Comparison of ENCODE assay signal across 8 cellular contexts in genomic region chr16:25106567-25107465, GRCh38. TPM values are rescaled to one million over a fixed set of nuclear protein-coding genes. Genes with fewer than 3 reads are reported as not detected.
DNase-seq lines count a peak whose midpoint lies in the region; ATAC-seq and TF ChIP-seq lines count a peak whose summit lies in the region.

No MANE protein-coding gene starts in this region.

- peaks cover 33% of the 10 kb centered on the region for H3K79me2 ChIP-seq in OCI-LY3 (ENCODE audit: low read length)

- DNase-seq in C1 segment of cervical spinal cord (lab: John Stamatoyannopoulos, UW), result peak; percentile 62 to 95 (median 90)
- peak in 74 of 76 experiments; percentile 43 to 92 (median 83) for DNase-seq in HUDEP-2 (lab: John Stamatoyannopoulos, UW; ENCODE audit: unreplicated experiment in 76 of 76)
- peak; percentile 87 for DNase-seq in activated T-cell treated with anti-CD3 and anti-CD28 coated beads, Interleukin-2, amount 50 U/mL, for 24 hours
- peak; percentile 93 to 95 for DNase-seq in erythroblast (lab: John Stamatoyannopoulos, UW)
- DNase-seq in mucosa of gallbladder (ENCODE audit: low spot score), result peak; percentile 95
- peak; percentile 78 to 84 for DNase-seq in stimulated activated CD8-positive, alpha-beta memory T cell treated with anti-CD3 and anti-CD28 coated beads, Interleukin-2, amount 100 ng/mL, for 48 hours (ENCODE audit: low read depth in 2 of 2)

- H3K4me2 ChIP-seq in OCI-LY3 (ENCODE audit: low read length), result peak overlapping the region; percentile 94

- H3K4me1 ChIP-seq in OCI-LY3 (ENCODE audit: low read length), result peaks cover 28% of the 10 kb centered on the region

- peak overlapping the region; percentile 95 for H3K27ac Mint-ChIP-seq in activated T-cell treated with anti-CD3 and anti-CD28 coated beads, Interleukin-2, amount 50 U/mL, for 24 hours

- H3K36me3 Mint-ChIP-seq in activated T-cell treated with anti-CD3 and anti-CD28 coated beads, Interleukin-2, amount 50 U/mL, for 24 hours (ENCODE audit: low read depth), result peaks cover 21% of the 10 kb centered on the region

- H3K27me3 ChIP-seq in OCI-LY3 (ENCODE audit: low read depth, low read length), result no peaks in the 10 kb centered on the region

- no peaks in the 10 kb centered on the region for H3K36me3 ChIP-seq in OCI-LY3 (replicated peaks; ENCODE audit: low read depth, low read length)

- H3K27me3 Mint-ChIP-seq in activated T-cell treated with anti-CD3 and anti-CD28 coated beads, Interleukin-2, amount 50 U/mL, for 24 hours, result no peaks in the 10 kb centered on the region

- H2AFZ ChIP-seq in OCI-LY3 (ENCODE audit: low read depth, low read length), result peak overlapping the region; percentile 66

- H4K20me1 ChIP-seq in OCI-LY3 (ENCODE audit: insufficient read depth, low read length), result no peaks in the 10 kb centered on the region

- ATAC-seq in GM19351 (IDR thresholded peaks at IDR 0.05; ENCODE audit: unreplicated experiment), result peak; percentile 53

- peaks cover 34% of the 10 kb centered on the region for H3K4me1 Mint-ChIP-seq in activated T-cell treated with anti-CD3 and anti-CD28 coated beads, Interleukin-2, amount 50 U/mL, for 24 hours (ENCODE audit: low read depth)

- no peaks in the 10 kb centered on the region for H3K9me3 Mint-ChIP-seq in activated T-cell treated with anti-CD3 and anti-CD28 coated beads, Interleukin-2, amount 50 U/mL, for 24 hours

- no peaks in the 10 kb centered on the region for H3K9me3 ChIP-seq in OCI-LY3 (ENCODE audit: insufficient read depth, low read length)

- H3K4me3 ChIP-seq in OCI-LY3 (ENCODE audit: low read length), result peak overlapping the region; percentile 88

- H3K9ac ChIP-seq in OCI-LY3 (ENCODE audit: low read length), result peak overlapping the region; percentile 83

- peak overlapping the region; percentile 62 for H3K27ac ChIP-seq in OCI-LY3 (ENCODE audit: low read length)

- peak; percentile 74 for TF ChIP-seq CTCF in OCI-LY3 (IDR thresholded peaks at IDR 0.05; ENCODE audit: low read depth, low read length)

- peak; percentile 93 for TF ChIP-seq POLR2A in erythroblast (IDR thresholded peaks at IDR 0.05; ENCODE audit: low read length)

- H3K4me3 Mint-ChIP-seq in activated T-cell treated with anti-CD3 and anti-CD28 coated beads, Interleukin-2, amount 50 U/mL, for 24 hours, result peak overlapping the region; percentile 90

RNA-seq across cellular contexts. Expression of gene LCMT1, which starts 4.7 kb away (rescaled TPM):
- 31.0 TPM for total RNA-seq in mucosa of gallbladder

Comparison
In these comparisons a context has a peak if more than half of its experiments do, and no peak if none do; other contexts are left out.
1. Peak in every context shown above with its lines: DNase-seq, ATAC-seq, H3K4me3 ChIP-seq and H3K27ac ChIP-seq.